10 cellular contexts compared by ENCODE assay signal in the genomic region with DNA sequence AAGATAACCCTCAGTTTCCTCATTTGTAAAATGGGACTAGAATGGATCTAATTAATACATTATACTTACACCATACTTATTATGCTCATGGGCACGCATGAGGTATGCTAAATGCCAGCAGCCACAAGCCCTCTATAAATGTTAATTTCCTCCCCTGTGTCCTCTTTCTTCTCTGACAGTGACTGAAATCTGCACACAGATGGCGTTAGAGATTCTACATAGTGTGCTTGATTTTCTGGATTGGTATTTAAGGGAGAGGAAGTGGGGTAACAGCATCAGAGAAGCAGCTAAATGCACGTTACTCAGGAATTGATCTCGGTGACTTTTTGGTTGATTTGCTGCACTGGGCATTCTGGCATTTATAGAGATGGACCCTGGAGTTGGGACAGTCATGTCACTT.
"Had no signal": no experiment of that assay in that cellular context is flagged by ENCODE, and none has a peak within 500 bp of the region (broad histone marks: within the 10 kb centered on the region; RNA-seq: fewer than 3 reads in every experiment).

No MANE protein-coding gene starts in this region.

- DNase-seq: activated CD4-positive, alpha-beta T cell treated with anti-CD3 and anti-CD28 coated beads for 48 hours; activated naive CD4-positive, alpha-beta T cell treated with Interleukin-2 at 50 U/mL for 16 hours; effector CD8-positive, alpha-beta T cell; gastrocnemius medialis; left ventricle myocardium superior; pancreas; thyroid gland; uterus had no signal

- H3K9me3 ChIP-seq: gastrocnemius medialis, pancreas, thyroid gland, uterus had no signal

- H3K4me3 ChIP-seq: cardiac muscle cell, coronary artery, gastrocnemius medialis, pancreas, thyroid gland, uterus had no signal

- H3K27me3 ChIP-seq: cardiac muscle cell, gastrocnemius medialis, pancreas, thyroid gland, uterus had no signal

- ATAC-seq: gastrocnemius medialis, left ventricle myocardium superior, pancreas had no signal

- H3K4me1 ChIP-seq: gastrocnemius medialis, pancreas, thyroid gland, uterus had no signal

- H3K36me3 ChIP-seq: cardiac muscle cell, gastrocnemius medialis, pancreas, thyroid gland, uterus had no signal

- FAIRE-seq: pancreas had no signal

- H3K27ac ChIP-seq: cardiac muscle cell, coronary artery, gastrocnemius medialis, pancreas, thyroid gland, uterus had no signal
